8 cellular contexts compared by ENCODE assay signal in the genomic region with DNA sequence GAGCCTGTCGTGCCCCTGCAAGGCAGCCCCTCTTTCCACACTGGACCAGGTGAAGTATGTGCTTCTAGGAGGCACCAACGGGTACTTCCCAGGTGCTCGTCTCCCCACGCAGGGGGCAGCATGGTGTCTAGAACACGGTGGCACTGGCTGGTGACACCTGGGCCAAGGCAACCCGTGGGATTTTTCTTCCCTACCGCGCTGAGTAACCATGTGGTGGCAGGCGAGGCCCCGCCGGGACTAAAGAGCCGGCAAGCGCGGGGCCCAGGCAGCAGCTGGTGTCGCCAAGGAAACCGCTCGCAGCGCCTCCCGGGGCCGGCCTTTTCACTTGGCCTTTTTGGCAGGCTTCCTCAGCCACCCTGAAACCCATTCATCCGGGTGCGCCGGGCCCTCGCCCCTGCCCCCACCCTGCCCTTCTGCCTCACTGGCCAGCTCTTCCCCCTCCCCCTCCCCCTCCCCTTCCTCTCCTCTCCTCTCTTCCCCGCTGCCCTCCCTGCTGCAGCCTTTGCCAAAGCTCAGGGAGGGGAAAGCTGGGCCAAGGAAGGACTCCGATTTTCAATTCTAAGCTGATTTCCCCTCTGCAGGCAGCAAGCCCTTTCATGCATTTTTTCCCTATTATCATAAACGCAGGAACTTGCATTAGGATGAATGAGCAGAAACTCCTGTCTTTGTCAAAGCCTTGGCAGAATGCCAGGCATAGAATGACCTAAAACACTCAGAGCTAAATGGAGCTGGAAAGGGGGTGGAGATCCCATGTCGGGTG.
A peak's percentile ranks its signal among the peaks of the same experiment; 100 is the strongest.
DNase-seq lines count a peak whose midpoint lies in the region; ATAC-seq and TF ChIP-seq lines count a peak whose summit lies in the region.

No MANE protein-coding gene starts in this region.

- H3K9me3 ChIP-seq in iPS-20b (ENCODE audit: insufficient read depth, low read depth, low read length) = no peaks in the 10 kb centered on the region

- DNase-seq in NCI-H2029 treated with DMSO at 0.1 percent for 48 hours (lab: John Stamatoyannopoulos, UW) (peak; percentile 62), UCSD-AML1 (lab: John Stamatoyannopoulos, UW; ENCODE audit: unreplicated experiment) (peak; percentile 80), cerebellar nuclear complex (lab: John Stamatoyannopoulos, UW) (no peak)

- peak; percentile 78 for ATAC-seq in GM18505 (IDR thresholded peaks at IDR 0.05; ENCODE audit: unreplicated experiment)
- peak; percentile 66 for ATAC-seq in HG02970 (IDR thresholded peaks at IDR 0.05; ENCODE audit: low FRiP score, unreplicated experiment)

- H3K36me3 ChIP-seq in iPS-20b (ENCODE audit: insufficient read depth, low read depth, low read length) = no peaks in the 10 kb centered on the region

- no peaks in the 10 kb centered on the region for H3K27me3 ChIP-seq in iPS-20b (ENCODE audit: insufficient read depth, low read length)

- peaks cover 79% of the 10 kb centered on the region for H3K4me1 Mint-ChIP-seq in brain

- H3K9me3 Mint-ChIP-seq in brain = peaks cover 0 to 11% (median 0%) of the 10 kb centered on the region in 5 experiments

- no peaks in the 10 kb centered on the region for H3K27me3 Mint-ChIP-seq in brain

- no peaks in the 10 kb centered on the region for H3K36me3 Mint-ChIP-seq in brain

- H3K9ac ChIP-seq in iPS-20b (ENCODE audit: low read depth, low read length) = peak overlapping the region; percentile 74; the same call in 1 of the 2 replicates

- TF ChIP-seq POLR2A in GM18505 (IDR thresholded peaks at IDR 0.05; ENCODE audit: borderline replicate concordance, extremely low read depth, insufficient read depth, insufficient read length) = no peak

- peak; percentile 55 to 67 for TF ChIP-seq CTCF in brain (conservative IDR thresholded peaks at IDR 0.05)

- H3K27ac Mint-ChIP-seq in brain = peak overlapping the region; percentile 97 to 100 (median 98)

- H3K4me3 Mint-ChIP-seq in brain = peak overlapping the region; percentile 59 to 74 (median 66)

- H3K27ac ChIP-seq in iPS-20b (ENCODE audit: low read length) (peak overlapping the region; percentile 90), skin epidermis (peak overlapping the region in 20 of 21 experiments; percentile 5 to 78 (median 62))

- H3K4me3 ChIP-seq in iPS-20b (ENCODE audit: low read length) = peak overlapping the region; percentile 58
- H3K4me3 ChIP-seq in skin epidermis = peak overlapping the region in 1 of 7 experiments; percentile 19

- H3K4me1 ChIP-seq in iPS-20b (ENCODE audit: insufficient read depth, low read length) = peaks cover 17% of the 10 kb centered on the region

Comparison
In these comparisons a context has a peak if more than half of its experiments do, and no peak if none do; other contexts are left out.
1. DNase-seq: peak in NCI-H2029 treated with DMSO at 0.1 percent for 48 hours (single experiment) and UCSD-AML1 (single experiment); none in cerebellar nuclear complex (0 of 2).